ENCODE assay signal across 1 cellular context in the genomic region with DNA sequence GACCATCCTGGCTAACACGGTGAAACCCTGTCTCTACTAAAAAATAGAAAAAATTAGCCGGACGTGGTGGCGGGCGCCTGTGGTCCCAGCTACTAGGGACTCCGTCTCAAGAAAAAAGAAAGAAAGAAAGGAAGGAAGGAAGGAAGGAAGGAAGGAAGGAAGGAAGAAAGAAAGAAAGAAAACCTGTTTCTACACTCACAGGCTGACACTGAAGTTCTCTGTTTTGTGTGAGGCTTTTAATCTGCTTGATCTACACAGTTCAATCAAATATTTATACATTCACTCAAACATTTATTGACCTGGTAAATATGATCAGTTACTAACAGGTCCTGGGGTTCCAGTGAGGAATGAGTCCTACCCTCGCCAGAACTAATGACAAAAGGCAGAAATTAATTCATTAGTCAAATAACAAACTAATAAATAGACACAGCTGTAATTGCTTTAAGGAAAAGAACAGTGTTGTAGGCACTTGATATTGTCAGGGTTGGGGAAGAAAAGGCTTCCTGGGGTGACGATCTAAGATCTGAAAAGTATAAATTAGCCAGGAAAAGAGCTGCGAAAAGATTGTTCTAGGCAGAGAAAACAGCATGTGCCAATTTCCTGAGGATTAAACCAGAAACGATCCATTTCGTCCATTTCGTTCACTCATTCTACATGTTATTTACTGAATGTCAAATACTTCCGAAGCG.
TF ChIP-seq lines count a peak whose summit lies in the region.

No MANE protein-coding gene starts in this region.

TF ChIP-seq in H1, 55 proteins besides CTCF, POLR2A, EP300 and RAD21:
- TF ChIP-seq KDM5A (IDR thresholded peaks at IDR 0.05; ENCODE audit: low read length) (no peak), SIX5 (IDR thresholded peaks at IDR 0.05; ENCODE audit: low read depth, low read length) (no peak), CHD1 (IDR thresholded peaks at IDR 0.05; ENCODE audit: low read depth, low read length) (no peak), SIN3A (conservative IDR thresholded peaks at IDR 0.05 in 1 of 2, IDR thresholded peaks at IDR 0.05 in 1 of 2; ENCODE audit: low read depth in 1 of 2, low read length in 2 of 2) (no peak), CREB1 (IDR thresholded peaks at IDR 0.05) (no peak), BCL11A (IDR thresholded peaks at IDR 0.05; ENCODE audit: low read depth in 2 of 2, low read length in 2 of 2) (no peak), SAP30 (IDR thresholded peaks at IDR 0.05; ENCODE audit: insufficient read depth, insufficient replicate concordance, low read length) (no peak), FOSL1 (IDR thresholded peaks at IDR 0.05; ENCODE audit: insufficient read depth, low read depth, low read length) (no peak), ATF2 (IDR thresholded peaks at IDR 0.05; ENCODE audit: low read length) (no peak), NANOG (IDR thresholded peaks at IDR 0.05; ENCODE audit: insufficient read depth, low read depth, low read length, poor library complexity, severe bottlenecking) (no peak), GABPA (IDR thresholded peaks at IDR 0.05; ENCODE audit: borderline replicate concordance, insufficient read depth, low read length) (no peak), EZH2 (IDR thresholded peaks at IDR 0.05; ENCODE audit: low read depth, low read length, severe bottlenecking) (no peak), HDAC2 (IDR thresholded peaks at IDR 0.05; ENCODE audit: borderline replicate concordance in 1 of 2, low read depth in 2 of 2, low read length in 2 of 2) (no peak), CBX8 (IDR thresholded peaks at IDR 0.05; ENCODE audit: borderline replicate concordance, low read depth, low read length) (no peak)
- TF ChIP-seq, protein P1, sequence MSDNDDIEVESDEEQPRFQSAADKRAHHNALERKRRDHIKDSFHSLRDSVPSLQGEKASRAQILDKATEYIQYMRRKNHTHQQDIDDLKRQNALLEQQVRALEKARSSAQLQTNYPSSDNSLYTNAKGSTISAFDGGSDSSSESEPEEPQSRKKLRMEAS (IDR thresholded peaks at IDR 0.05), result no peak
TF ChIP-seq in H1: peak in this region for 0.
